ENCODE assay signal across 18 cellular contexts in genomic region chr20:54272901-54273488, GRCh38.
"Had no signal": no experiment of that assay in that cellular context is flagged by ENCODE, and none has a peak within 500 bp of the region (broad histone marks: within the 10 kb centered on the region; RNA-seq: fewer than 3 reads in every experiment).

No MANE protein-coding gene starts in this region.

- H3K9me3 ChIP-seq: esophagus squamous epithelium, left ventricle myocardium inferior, lower lobe of right lung, ovary, right atrium auricular region, testis, tibial nerve had no signal

- ATAC-seq: effector memory CD8-positive, alpha-beta T cell; foreskin keratinocyte; left cardiac atrium; lower lobe of right lung; natural killer cell; stimulated activated memory B cell treated with anti-CD40 and anti-IgM and Interleukin-4, amounts not matched to agents 10 μg/mL and 1 μg/mL and 100 μg/mL, for 72 hours had no signal

- H2AFZ ChIP-seq: hepatocyte had no signal

- H3K27ac ChIP-seq: esophagus squamous epithelium, foreskin keratinocyte, hepatocyte, left ventricle myocardium inferior, lower lobe of right lung, ovary, right atrium auricular region, testis, tibial nerve had no signal

- H3K4me2 ChIP-seq: hepatocyte, smooth muscle cell had no signal

- DNase-seq: effector memory CD8-positive, alpha-beta T cell; esophagus squamous epithelium; foreskin keratinocyte; kidney; left cardiac atrium; left ventricle myocardium inferior; lower lobe of right lung; natural killer cell; nucleus accumbens; ovary; stimulated activated CD4-positive, alpha-beta T cell treated with anti-CD3 and anti-CD28 coated beads, Interleukin-2, amount 100 ng/mL, for 48 hours; testis had no signal

- FAIRE-seq: colon, kidney had no signal

- H3K79me2 ChIP-seq: hepatocyte had no signal

- H3K36me3 ChIP-seq: esophagus squamous epithelium, left ventricle myocardium inferior, lower lobe of right lung, ovary, right atrium auricular region, tibial nerve had no signal

- H3K4me3 ChIP-seq: esophagus squamous epithelium, hepatocyte, left ventricle myocardium inferior, lower lobe of right lung, ovary, right atrium auricular region, smooth muscle cell, testis, tibial nerve had no signal

- H3K4me1 ChIP-seq: foreskin keratinocyte, left ventricle myocardium inferior, lower lobe of right lung, right atrium auricular region, testis had no signal

- H3K27me3 ChIP-seq: hepatocyte, ovary, right atrium auricular region, testis, tibial nerve had no signal
